Comparison of ENCODE assay signal across 2 cellular contexts in genomic region chr10:131148270-131148669, GRCh38.
TF ChIP-seq lines count a peak whose summit lies in the region.

No MANE protein-coding gene starts in this region.

TF ChIP-seq in IMR-90, 13 proteins besides CTCF, POLR2A, EP300 and RAD21:
- TF ChIP-seq BHLHE40 (IDR thresholded peaks at IDR 0.05; ENCODE audit: low read depth, low read length) (no peak), MXI1 (IDR thresholded peaks at IDR 0.05; ENCODE audit: borderline replicate concordance, low read depth, low read length) (no peak), FOS (IDR thresholded peaks at IDR 0.05; ENCODE audit: low read depth, low read length) (no peak), CHD1 (IDR thresholded peaks at IDR 0.05; ENCODE audit: low read depth, low read length) (no peak), MAFK (IDR thresholded peaks at IDR 0.05; ENCODE audit: low read depth, low read length) (no peak), NFE2L2 (IDR thresholded peaks at IDR 0.05; ENCODE audit: low read depth, low read length) (no peak), RCOR1 (IDR thresholded peaks at IDR 0.05; ENCODE audit: insufficient replicate concordance, low read length) (no peak), CEBPB (IDR thresholded peaks at IDR 0.05; ENCODE audit: low read depth, low read length) (no peak), ELK1 (IDR thresholded peaks at IDR 0.05; ENCODE audit: borderline replicate concordance, low read depth, low read length) (no peak), MAZ (IDR thresholded peaks at IDR 0.05; ENCODE audit: borderline replicate concordance, low read depth, low read length) (no peak), USF2 (IDR thresholded peaks at IDR 0.05; ENCODE audit: low read depth, low read length) (no peak)

TF ChIP-seq in H1, 55 proteins besides CTCF, POLR2A, EP300 and RAD21:
- TF ChIP-seq MAX (IDR thresholded peaks at IDR 0.05) (no peak), EZH2 (IDR thresholded peaks at IDR 0.05; ENCODE audit: low read depth, low read length, severe bottlenecking) (no peak), MAFK (IDR thresholded peaks at IDR 0.05; ENCODE audit: low read depth, low read length) (no peak), TCF12 (IDR thresholded peaks at IDR 0.05; ENCODE audit: low read depth, low read length) (no peak), TBP (IDR thresholded peaks at IDR 0.05; ENCODE audit: low read depth, low read length) (no peak), CREB1 (IDR thresholded peaks at IDR 0.05) (no peak), CHD2 (IDR thresholded peaks at IDR 0.05; ENCODE audit: low read length) (no peak), BACH1 (IDR thresholded peaks at IDR 0.05; ENCODE audit: low read length) (no peak), KDM4A (IDR thresholded peaks at IDR 0.05; ENCODE audit: low read depth, low read length, severe bottlenecking) (no peak)
